14 cellular contexts compared by ENCODE assay signal in the genomic region with DNA sequence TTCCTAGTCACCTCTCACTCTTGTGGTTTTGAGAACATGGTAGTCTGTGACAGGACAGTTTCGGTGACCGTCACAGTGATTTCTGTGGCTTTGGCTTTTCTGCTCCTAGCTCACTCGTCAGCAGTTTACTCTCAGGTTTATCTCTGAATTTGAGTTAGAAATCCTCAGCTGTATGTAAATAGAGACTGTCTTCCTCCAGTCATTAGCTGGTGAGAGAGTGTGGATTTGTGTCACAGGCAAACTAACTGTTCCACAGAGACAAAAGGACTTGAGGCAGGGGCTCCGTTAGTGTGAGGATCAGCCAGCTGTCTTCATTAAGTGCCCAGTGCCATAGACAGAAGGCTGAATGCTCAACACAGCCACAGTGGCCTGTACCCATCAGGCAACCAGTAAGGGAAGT.
DNase-seq lines count a peak whose midpoint lies in the region; ATAC-seq and TF ChIP-seq lines count a peak whose summit lies in the region.
"Had no signal": no experiment of that assay in that cellular context is flagged by ENCODE, and none has a peak within 500 bp of the region (broad histone marks: within the 10 kb centered on the region; RNA-seq: fewer than 3 reads in every experiment).

No MANE protein-coding gene starts in this region.

- H3K27me3 ChIP-seq in trophoblast cell (ENCODE audit: insufficient read depth, low read length), result no peaks in the 10 kb centered on the region
- H3K27me3 ChIP-seq in uterus, result no peaks in the 10 kb centered on the region
- H3K27me3 ChIP-seq in mammary epithelial cell (ENCODE audit: insufficient read depth, low read length), result no peaks in the 10 kb centered on the region

- H3K9ac ChIP-seq in trophoblast cell (ENCODE audit: low read length) (no peak overlapping the region), mammary epithelial cell (ENCODE audit: insufficient read depth, low read length) (no peak overlapping the region)

- no peak overlapping the region for H4K91ac ChIP-seq in trophoblast cell (ENCODE audit: low read depth, low read length)

- no peaks in the 10 kb centered on the region for H4K20me1 ChIP-seq in mammary epithelial cell (ENCODE audit: insufficient read depth, low read length)

- no CpG with 5 or more reads among the region's 4 CpGs for WGBS in trophoblast cell (ENCODE audit: extremely low coverage, insufficient coverage, insufficient read length)
- 100% methylated on average over 4 of the region's 4 CpGs for WGBS in mammary epithelial cell (ENCODE audit: low coverage, missing lambda C conversion rate)

- TF ChIP-seq CTCF in uterus (IDR thresholded peaks at IDR 0.05), result no peak
- no peak for TF ChIP-seq CTCF in mammary epithelial cell (conservative IDR thresholded peaks at IDR 0.05 in 1 of 2, IDR thresholded peaks at IDR 0.05 in 1 of 2; ENCODE audit: extremely low read depth in 1 of 2, insufficient read depth in 1 of 2, low read depth in 1 of 2, low read length in 2 of 2)

- CTCF ChIA-PET in mammary epithelial cell (lab: Charles Lee; ENCODE audit: low non-redundant PET), result no interaction called here

- TF ChIP-seq POLR2A in uterus (IDR thresholded peaks at IDR 0.05), result no peak

- no peak overlapping the region for H2BK120ac ChIP-seq in trophoblast cell (ENCODE audit: insufficient read depth, low read length, poor library complexity)

- H3K14ac ChIP-seq in trophoblast cell (ENCODE audit: low read length), result no peak overlapping the region

- H3K27ac ChIP-seq in trophoblast cell (ENCODE audit: low read depth, low read length), result no peak overlapping the region
- no peak overlapping the region for H3K27ac ChIP-seq in uterus
- no peak overlapping the region for H3K27ac ChIP-seq in mammary epithelial cell (ENCODE audit: insufficient read depth, low read depth, low read length)
- H3K27ac ChIP-seq: VCaP had no signal

- H3K4me1 ChIP-seq in trophoblast cell (ENCODE audit: control insufficient read depth in 1 of 2, insufficient read depth in 2 of 2, low read length in 2 of 2) (peaks cover 0 to 2% of the 10 kb centered on the region in 2 experiments), uterus (no peaks in the 10 kb centered on the region), mammary epithelial cell (ENCODE audit: insufficient read depth, low read length) (peaks cover 11% of the 10 kb centered on the region)

- in situ Hi-C loops in mammary epithelial cell (cut with MboI; ENCODE audit: low sequenced_read_pairs in 2 of 2), result no loop called here

- peak overlapping the region; percentile 8 for H2BK12ac ChIP-seq in trophoblast cell (ENCODE audit: low read length)

- H3K79me2 ChIP-seq in trophoblast cell (ENCODE audit: control insufficient read depth, insufficient read depth, low read length, poor library complexity), result no peaks in the 10 kb centered on the region
- H3K79me2 ChIP-seq in mammary epithelial cell (ENCODE audit: insufficient read depth, low read length), result peaks cover 89% of the 10 kb centered on the region

- no peak overlapping the region for H3K4ac ChIP-seq in trophoblast cell (ENCODE audit: low read depth, low read length)

- no peak overlapping the region for H4K8ac ChIP-seq in trophoblast cell (ENCODE audit: low read depth, low read length)

- dilution Hi-C loops in mammary epithelial cell (cut with HindIII; ENCODE audit: low sequenced_read_pairs), result no loop called here

- H3K4me2 ChIP-seq in trophoblast cell (ENCODE audit: low read length), result no peak overlapping the region
- no peak overlapping the region for H3K4me2 ChIP-seq in mammary epithelial cell (ENCODE audit: insufficient read depth, low read depth, low read length)

- H2AFZ ChIP-seq in trophoblast cell (ENCODE audit: insufficient read depth, low read length, poor library complexity), result no peak overlapping the region
- H2AFZ ChIP-seq in mammary epithelial cell (ENCODE audit: low read depth, low read length), result no peak overlapping the region

- no peak overlapping the region for H3K18ac ChIP-seq in trophoblast cell (ENCODE audit: low read length)

- intact Hi-C loops in uterus (cut with DNase I; ENCODE audit: low total_unique reads) (no loop called here), mammary epithelial cell (cut with micrococcal nuclease) (no loop called here)

- no peaks in the 10 kb centered on the region for H3K36me3 ChIP-seq in trophoblast cell (ENCODE audit: control insufficient read depth in 1 of 2, insufficient read depth in 2 of 2, low read length in 2 of 2)
- H3K36me3 ChIP-seq in uterus, result no peaks in the 10 kb centered on the region
- H3K36me3 ChIP-seq in mammary epithelial cell (ENCODE audit: insufficient read depth, low read length), result peaks cover 7% of the 10 kb centered on the region

- no peaks in the 10 kb centered on the region for H3K9me3 ChIP-seq in trophoblast cell (ENCODE audit: insufficient read depth, low read depth, low read length)
- no peaks in the 10 kb centered on the region for H3K9me3 ChIP-seq in uterus
- no peaks in the 10 kb centered on the region for H3K9me3 ChIP-seq in mammary epithelial cell (replicated peaks; ENCODE audit: insufficient read depth, low read length)

- DNase-seq in NCI-H82 (lab: John Stamatoyannopoulos, UW), result peak; percentile 28
- no peak for DNase-seq in NCI-H82 treated with DMSO at 0.1 percent for 48 hours (lab: John Stamatoyannopoulos, UW; ENCODE audit: unreplicated experiment)
- DNase-seq in SW480 (ENCODE audit: low spot score), result peak; percentile 8
- DNase-seq in trophoblast cell, result no peak
- no peak for DNase-seq in uterus
- DNase-seq in mammary epithelial cell, result no peak
- DNase-seq: amygdala; effector memory CD4-positive, alpha-beta T cell; EL; mesendoderm had no signal

- H3K4me3 ChIP-seq in trophoblast cell (ENCODE audit: low read depth, low read length) (no peak overlapping the region), uterus (no peak overlapping the region), mammary epithelial cell (replicated peaks in 1 of 3; ENCODE audit: insufficient read depth in 1 of 3, low read depth in 2 of 3, low read length in 3 of 3) (no peak overlapping the region)

- peak; percentile 53 for ATAC-seq in GM21526 (IDR thresholded peaks at IDR 0.05; ENCODE audit: low FRiP score, unreplicated experiment)
- no peak for ATAC-seq in GM21737 (IDR thresholded peaks at IDR 0.05; ENCODE audit: unreplicated experiment)
- ATAC-seq: HCT116 had no signal

- H3K23ac ChIP-seq in trophoblast cell (ENCODE audit: low read length), result peak overlapping the region; percentile 58

- H2AK5ac ChIP-seq in trophoblast cell (ENCODE audit: low read length), result no peak overlapping the region

- H3K79me1 ChIP-seq in trophoblast cell (ENCODE audit: low read length), result no peaks in the 10 kb centered on the region

- no peak overlapping the region for H4K12ac ChIP-seq in trophoblast cell (ENCODE audit: low read depth, low read length)

- no peak overlapping the region for H2BK5ac ChIP-seq in trophoblast cell (ENCODE audit: low read depth, low read length, poor library complexity)

- BruUV-seq in mammary epithelial cell (replicated peaks; lab: Mats Ljungman, UMichigan), result no TSS peak

Comparison
In these comparisons a context has a peak if more than half of its experiments do, and no peak if none do; other contexts are left out.
1. DNase-seq: peak in NCI-H82 (single experiment) and SW480 (single experiment); none in NCI-H82 treated with DMSO at 0.1 percent for 48 hours (single experiment), trophoblast cell (0 of 2), uterus (0 of 2) and mammary epithelial cell (single experiment).